In the genomic region with DNA sequence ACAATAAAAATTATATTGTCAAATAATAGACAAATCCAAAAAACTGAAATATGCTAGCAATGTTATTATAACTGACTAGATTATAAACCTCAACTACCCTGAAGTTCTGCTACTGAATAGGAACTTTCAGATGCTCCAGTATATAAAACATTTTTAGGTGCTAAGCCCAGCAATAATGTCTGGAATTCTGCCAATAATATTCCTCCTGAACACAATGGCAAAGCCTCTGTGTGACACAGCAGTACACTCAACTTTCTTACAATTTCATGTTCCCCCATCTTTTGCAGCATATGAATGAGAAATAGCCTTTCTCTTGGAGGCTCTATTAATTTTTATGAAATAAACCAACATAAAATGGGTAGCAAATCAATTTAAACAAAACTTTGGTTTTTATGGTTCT, we compare ENCODE assay signal across 1 cellular context.
TF ChIP-seq lines count a peak whose summit lies in the region.

No MANE protein-coding gene starts in this region.

TF ChIP-seq in A549, 52 proteins besides CTCF, POLR2A, EP300 and RAD21 (continued from another document):
- TF ChIP-seq, protein P1, sequence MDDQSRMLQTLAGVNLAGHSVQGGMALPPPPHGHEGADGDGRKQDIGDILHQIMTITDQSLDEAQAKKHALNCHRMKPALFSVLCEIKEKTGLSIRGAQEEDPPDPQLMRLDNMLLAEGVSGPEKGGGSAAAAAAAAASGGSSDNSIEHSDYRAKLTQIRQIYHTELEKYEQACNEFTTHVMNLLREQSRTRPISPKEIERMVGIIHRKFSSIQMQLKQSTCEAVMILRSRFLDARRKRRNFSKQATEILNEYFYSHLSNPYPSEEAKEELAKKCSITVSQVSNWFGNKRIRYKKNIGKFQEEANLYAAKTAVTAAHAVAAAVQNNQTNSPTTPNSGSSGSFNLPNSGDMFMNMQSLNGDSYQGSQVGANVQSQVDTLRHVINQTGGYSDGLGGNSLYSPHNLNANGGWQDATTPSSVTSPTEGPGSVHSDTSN (IDR thresholded peaks at IDR 0.05): no peak
- no peak for TF ChIP-seq JUN (IDR thresholded peaks at IDR 0.05)
- no peak for TF ChIP-seq POLR2AphosphoS2 (conservative IDR thresholded peaks at IDR 0.05; ENCODE audit: low read length)
- no peak for TF ChIP-seq TP53 (CRISPR knock-in tag; IDR thresholded peaks at IDR 0.05)
- no peak for TF ChIP-seq BHLHE40 (IDR thresholded peaks at IDR 0.05; ENCODE audit: low read depth, low read length)
- no peak for TF ChIP-seq CHD2 (IDR thresholded peaks at IDR 0.05; ENCODE audit: low read length, partially characterized antibody)
- TF ChIP-seq MAFK (IDR thresholded peaks at IDR 0.05; ENCODE audit: partially characterized antibody): no peak
